1 cellular context compared by ENCODE assay signal in genomic region chr12:26832817-26833691, GRCh38.
TF ChIP-seq lines count a peak whose summit lies in the region.

Gene ITPR2, minus strand, starts transcription at chr12:26833194. Its CDS starts 413 bp downstream, at chr12:26832781.

TF ChIP-seq in HepG2, 621 proteins besides CTCF, POLR2A, EP300 and RAD21 (continued from another document and continues in another):
- TF ChIP-seq ZNF597 (CRISPR knock-in tag; IDR thresholded peaks at IDR 0.05), result no peak
- TF ChIP-seq ZNF768 (CRISPR knock-in tag; IDR thresholded peaks at IDR 0.05), result peak; percentile 28
- TF ChIP-seq THYN1 (CRISPR knock-in tag; IDR thresholded peaks at IDR 0.05; ENCODE audit: borderline replicate concordance, low read depth), result no peak
- TF ChIP-seq TFDP1 (CRISPR knock-in tag; IDR thresholded peaks at IDR 0.05; ENCODE audit: borderline replicate concordance), result peak; percentile 11; the same call in 1 of the 2 replicates
- 0 out of 2 replicates have a peak, but pooled peaks have one; percentile 37 for TF ChIP-seq HES4 (CRISPR knock-in tag; IDR thresholded peaks at IDR 0.05; ENCODE audit: borderline replicate concordance)
- TF ChIP-seq NPAS2 (CRISPR knock-in tag; IDR thresholded peaks at IDR 0.05; ENCODE audit: borderline replicate concordance), result no peak
- peak; percentile 41; the same call in 1 of the 2 replicates for TF ChIP-seq ZNF317 (CRISPR knock-in tag; IDR thresholded peaks at IDR 0.05)
- peak; percentile 98 for TF ChIP-seq RBFOX2 (IDR thresholded peaks at IDR 0.05; ENCODE audit: low read depth, low read length)
- TF ChIP-seq KDM5B (CRISPR knock-in tag; IDR thresholded peaks at IDR 0.05; ENCODE audit: borderline replicate concordance), result peak; percentile 62; the same call in 1 of the 2 replicates
- TF ChIP-seq BCL6 (CRISPR knock-in tag; IDR thresholded peaks at IDR 0.05), result 0 out of 2 replicates have a peak, but pooled peaks have one; percentile 33
- no peak for TF ChIP-seq GTF2F1 (IDR thresholded peaks at IDR 0.05; ENCODE audit: low read length)
- TF ChIP-seq ZFYVE20 (CRISPR knock-in tag; IDR thresholded peaks at IDR 0.05; ENCODE audit: borderline replicate concordance, low read depth), result 0 out of 2 replicates have a peak, but pooled peaks have one; percentile 16
- peak; percentile 64; the same call in 1 of the 2 replicates for TF ChIP-seq MAX (IDR thresholded peaks at IDR 0.05)
- TF ChIP-seq TP53 (CRISPR knock-in tag; conservative IDR thresholded peaks at IDR 0.05), result no peak
- TF ChIP-seq NFYB (CRISPR knock-in tag; IDR thresholded peaks at IDR 0.05), result peak; percentile 79
- peak; percentile 44; the same call in 1 of the 2 replicates for TF ChIP-seq KDM5A (IDR thresholded peaks at IDR 0.05; ENCODE audit: borderline replicate concordance, low read length)
- no peak for TF ChIP-seq LCORL (IDR thresholded peaks at IDR 0.05)
- peak; percentile 43; the same call in 1 of the 2 replicates for TF ChIP-seq LCORL (CRISPR knock-in tag; IDR thresholded peaks at IDR 0.05)
- TF ChIP-seq ZNF430 (CRISPR knock-in tag; IDR thresholded peaks at IDR 0.05), result peak; percentile 79; the same call in 1 of the 2 replicates
- peak; percentile 44; the same call in 1 of the 2 replicates for TF ChIP-seq GATAD1 (CRISPR knock-in tag; IDR thresholded peaks at IDR 0.05)
- peak; percentile 13; the same call in 1 of the 3 replicates for TF ChIP-seq MXI1 (IDR thresholded peaks at IDR 0.05; ENCODE audit: borderline replicate concordance, low read depth, low read length)
- no peak for TF ChIP-seq ZBTB40 (IDR thresholded peaks at IDR 0.05)
- peak; percentile 19; the same call in 1 of the 2 replicates for TF ChIP-seq ZBTB40 (CRISPR knock-in tag; IDR thresholded peaks at IDR 0.05)
- no peak for TF ChIP-seq TRIM22 (IDR thresholded peaks at IDR 0.05)
- TF ChIP-seq ZFP90 (CRISPR knock-in tag; IDR thresholded peaks at IDR 0.05; ENCODE audit: borderline replicate concordance), result peak; percentile 70; the same call in 1 of the 2 replicates
- peak; percentile 72; the same call in 1 of the 2 replicates for TF ChIP-seq PHF21A (CRISPR knock-in tag; IDR thresholded peaks at IDR 0.05)
- TF ChIP-seq ZNF207 (IDR thresholded peaks at IDR 0.05; ENCODE audit: borderline replicate concordance), result no peak
- no peak for TF ChIP-seq ZNF468 (CRISPR knock-in tag; IDR thresholded peaks at IDR 0.05)
- no peak for TF ChIP-seq ZNF512 (CRISPR knock-in tag; IDR thresholded peaks at IDR 0.05)
- TF ChIP-seq KLF12 (CRISPR knock-in tag; IDR thresholded peaks at IDR 0.05; ENCODE audit: borderline replicate concordance), result 0 out of 2 replicates have a peak, but pooled peaks have one; percentile 5
- TF ChIP-seq MAZ (IDR thresholded peaks at IDR 0.05; ENCODE audit: borderline replicate concordance, low read depth, low read length), result peak; percentile 56; the same call in 1 of the 2 replicates
- TF ChIP-seq MAZ (CRISPR knock-in tag; IDR thresholded peaks at IDR 0.05; ENCODE audit: low read depth), result peak; percentile 71
- peak; percentile 97 for TF ChIP-seq POLR2AphosphoS5 (IDR thresholded peaks at IDR 0.05; ENCODE audit: low read depth, low read length)
- peak; percentile 18; the same call in 1 of the 2 replicates for TF ChIP-seq YEATS4 (CRISPR knock-in tag; IDR thresholded peaks at IDR 0.05; ENCODE audit: borderline replicate concordance)
- TF ChIP-seq ZBTB2 (CRISPR knock-in tag; IDR thresholded peaks at IDR 0.05; ENCODE audit: low read depth), result no peak; the same call in 1 of the 2 replicates
- TF ChIP-seq MEIS1 (CRISPR knock-in tag; IDR thresholded peaks at IDR 0.05; ENCODE audit: borderline replicate concordance), result no peak
- no peak for TF ChIP-seq ZMAT5 (CRISPR knock-in tag; IDR thresholded peaks at IDR 0.05; ENCODE audit: borderline replicate concordance, low read depth)
- peak; percentile 62; the same call in 1 of the 2 replicates for TF ChIP-seq ZNF607 (CRISPR knock-in tag; IDR thresholded peaks at IDR 0.05; ENCODE audit: borderline replicate concordance)
- TF ChIP-seq MTA1 (CRISPR knock-in tag; IDR thresholded peaks at IDR 0.05; ENCODE audit: borderline replicate concordance), result peak; percentile 44; the same call in 1 of the 2 replicates
- no peak for TF ChIP-seq SMYD3 (CRISPR knock-in tag; IDR thresholded peaks at IDR 0.05)
- TF ChIP-seq REPIN1 (CRISPR knock-in tag; IDR thresholded peaks at IDR 0.05; ENCODE audit: borderline replicate concordance, low read depth), result 0 out of 2 replicates have a peak, but pooled peaks have one; percentile 19
- TF ChIP-seq ZNF34 (CRISPR knock-in tag; IDR thresholded peaks at IDR 0.05; ENCODE audit: borderline replicate concordance), result no peak
- TF ChIP-seq ZNF205 (CRISPR knock-in tag; IDR thresholded peaks at IDR 0.05), result peak; percentile 64; the same call in 1 of the 2 replicates
- peak; percentile 29 for TF ChIP-seq SRSF1 (optimal IDR thresholded peaks at IDR 0.05; ENCODE audit: low read depth, low read length)
